ENCODE assay signal across 8 cellular contexts in the genomic region with DNA sequence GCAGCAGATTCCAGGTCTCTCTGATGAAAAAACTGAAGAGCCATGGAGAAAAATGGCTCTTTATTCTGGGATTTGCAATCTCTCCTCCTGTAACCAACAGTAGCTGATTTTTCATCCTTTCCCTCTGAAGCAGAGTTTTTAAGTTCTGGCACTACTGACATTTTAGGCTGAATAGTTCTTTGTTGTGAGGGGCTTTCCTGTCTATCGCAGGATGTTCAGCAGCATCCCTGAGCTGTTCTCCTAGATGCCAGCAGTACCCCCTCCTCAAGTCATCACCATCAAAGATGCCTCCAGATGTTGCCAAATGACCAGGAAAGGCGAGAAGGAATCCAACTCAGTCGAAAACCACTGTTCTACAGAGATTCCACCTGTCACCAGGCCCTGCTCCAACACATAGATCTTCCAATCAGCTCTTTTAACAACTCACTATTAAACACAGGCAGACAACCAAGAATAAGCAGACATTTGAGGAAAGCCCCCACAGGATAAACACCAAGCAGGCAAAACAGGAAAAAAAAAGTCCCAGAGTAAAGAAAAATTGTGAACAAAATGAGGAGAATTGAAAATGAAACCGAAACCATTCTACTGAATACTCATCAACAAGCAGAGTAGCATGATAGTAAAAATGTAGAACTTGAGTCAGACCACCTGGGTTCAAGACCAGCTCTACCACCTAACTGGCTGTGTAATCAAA.
DNase-seq lines count a peak whose midpoint lies in the region; ATAC-seq and TF ChIP-seq lines count a peak whose summit lies in the region.

No MANE protein-coding gene starts in this region.

- CTCF ChIA-PET in HCT116 (lab: Charles Lee), result interaction anchor here (0.7 to 2.6 kb wide), 3 partner anchors 61 to 394 kb away, joined by 3 to 20 read pairs (median 4); no protein-coding TSS in a partner anchor

- no peak for TF ChIP-seq CTCF in GM06990 (IDR thresholded peaks at IDR 0.05; ENCODE audit: insufficient read depth, low read length, poor library complexity, severe bottlenecking)
- no peak for TF ChIP-seq CTCF in HCT116 (IDR thresholded peaks at IDR 0.05 in 2 of 3, conservative IDR thresholded peaks at IDR 0.05 in 1 of 3; ENCODE audit: borderline replicate concordance in 1 of 3, insufficient read depth in 1 of 3, low read depth in 2 of 3, low read length in 2 of 3)
- no peak for TF ChIP-seq CTCF in fibroblast of villous mesenchyme (IDR thresholded peaks at IDR 0.05; ENCODE audit: insufficient read depth, low read depth, low read length)
- no peak for TF ChIP-seq CTCF in colonic mucosa (IDR thresholded peaks at IDR 0.05)

- peak overlapping the region; percentile 64 for H3K4me2 ChIP-seq in HCT116 (ENCODE audit: low read length)

- H3K9me3 ChIP-seq in HCT116 (ENCODE audit: control insufficient read depth in 1 of 2, insufficient read depth in 1 of 2, low read depth in 1 of 2, low read length in 2 of 2) (no peaks in the 10 kb centered on the region), subcutaneous abdominal adipose tissue (ENCODE audit: control insufficient read depth in 5 of 5, low read length in 5 of 5) (no peaks in the 10 kb centered on the region), colonic mucosa (no peaks in the 10 kb centered on the region)

- no peaks in the 10 kb centered on the region for H3K9me2 ChIP-seq in HCT116 (ENCODE audit: insufficient read depth)

- no peak overlapping the region for H2AFZ ChIP-seq in HCT116 (ENCODE audit: low read depth, low read length, poor library complexity, severe bottlenecking)

- H3K27me3 ChIP-seq in GM06990 (replicated peaks; ENCODE audit: control insufficient read depth, insufficient read depth, low read length), result no peaks in the 10 kb centered on the region
- no peaks in the 10 kb centered on the region for H3K27me3 ChIP-seq in HCT116 (ENCODE audit: insufficient read depth, low read length)
- no peaks in the 10 kb centered on the region for H3K27me3 ChIP-seq in subcutaneous abdominal adipose tissue (ENCODE audit: control insufficient read depth in 5 of 5, insufficient read depth in 4 of 5, low read length in 5 of 5)
- H3K27me3 ChIP-seq in colonic mucosa, result no peaks in the 10 kb centered on the region

- BruUV-seq in HCT116 (replicated peaks; lab: Mats Ljungman, UMichigan), result no TSS peak

- peaks cover 48% of the 10 kb centered on the region for H3K79me2 ChIP-seq in HCT116 (ENCODE audit: insufficient read depth, low read length)

- H4K20me1 ChIP-seq in HCT116 (ENCODE audit: insufficient read depth), result no peaks in the 10 kb centered on the region

- intact Hi-C loops in HCT116 (cut with micrococcal nuclease) (loop anchor here (2.0 to 10.0 kb wide), 5 partner anchors 123 to 619 kb away; no protein-coding TSS in a partner anchor), head of caudate nucleus (cut with DNase I) (no loop called here), colonic mucosa (cut with DNase I) (loop anchor here (2.0 kb wide), 1 partner anchor 435 kb away; no protein-coding TSS in a partner anchor)

- ATAC-seq in HCT116 (no peak), SK-N-SH treated with all-trans-retinoic acid at 6 μM for 48 hours (peak; percentile 35; the same call in 2 of the 3 replicates)

- peak overlapping the region; percentile 53 for H3K9ac ChIP-seq in HCT116 (ENCODE audit: low read length)
- H3K9ac ChIP-seq in subcutaneous abdominal adipose tissue (ENCODE audit: low read length in 5 of 5), result peak overlapping the region in 3 of 5 donors; percentile 9 to 47 (median 10)
- H3K9ac ChIP-seq in colonic mucosa (ENCODE audit: low read depth in 2 of 2, low read length in 2 of 2), result no peak overlapping the region

- RAD21 ChIA-PET in HCT116 (lab: Charles Lee; ENCODE audit: low non-redundant PET in 1 of 2, low total read pairs in 2 of 2, uncharacterized antibody in 2 of 2, unreplicated experiment in 2 of 2), result interaction anchor here in 1 of 2 experiments (0.7 kb wide), 1 partner anchor 616 kb away, joined by 3 read pairs; no protein-coding TSS in a partner anchor

- no peak for TF ChIP-seq RAD21 in HCT116 (IDR thresholded peaks at IDR 0.05; ENCODE audit: low read depth)

- H3K36me3 ChIP-seq in GM06990 (ENCODE audit: control insufficient read depth, insufficient read depth, low read length) (no peaks in the 10 kb centered on the region), HCT116 (ENCODE audit: control insufficient read depth in 1 of 2, insufficient read depth in 2 of 2, low read length in 2 of 2) (no peaks in the 10 kb centered on the region), subcutaneous abdominal adipose tissue (ENCODE audit: control insufficient read depth in 5 of 5, insufficient read depth in 5 of 5, low read length in 5 of 5) (no peaks in the 10 kb centered on the region), colonic mucosa (no peaks in the 10 kb centered on the region)

- H3K4me3 ChIP-seq in GM06990 (replicated peaks; ENCODE audit: low read depth, low read length) (no peak overlapping the region), HCT116 (replicated peaks in 1 of 2; ENCODE audit: low read depth in 1 of 2, low read length in 2 of 2) (peak overlapping the region; percentile 31 to 42), fibroblast of villous mesenchyme (ENCODE audit: low read depth, low read length) (peak overlapping the region; percentile 12), subcutaneous abdominal adipose tissue (ENCODE audit: low read depth in 1 of 5, low read length in 5 of 5) (peak overlapping the region in 3 of 5 donors; percentile 44 to 51 (median 44)), colonic mucosa (no peak overlapping the region)

- H3K4me1 ChIP-seq in HCT116 (ENCODE audit: control insufficient read depth in 1 of 2, insufficient read depth in 2 of 2, low read length in 2 of 2), result peaks cover 76 to 79% of the 10 kb centered on the region in 2 experiments
- H3K4me1 ChIP-seq in subcutaneous abdominal adipose tissue (ENCODE audit: control insufficient read depth in 5 of 5, insufficient read depth in 5 of 5, low read length in 5 of 5), result peaks cover 0 to 7% (median 3%) of the 10 kb centered on the region in 5 donors
- no peaks in the 10 kb centered on the region for H3K4me1 ChIP-seq in colonic mucosa

- H3K27ac ChIP-seq in HCT116 (ENCODE audit: low read depth, low read length) (peak overlapping the region; percentile 94), subcutaneous abdominal adipose tissue (ENCODE audit: low read depth, low read length) (no peak overlapping the region), colonic mucosa (no peak overlapping the region)

- TF ChIP-seq POLR2A in HCT116 (IDR thresholded peaks at IDR 0.05; ENCODE audit: borderline replicate concordance, extremely low read depth, insufficient read depth, insufficient read length), result no peak

- POLR2A ChIA-PET in HCT116 (lab: Charles Lee), result interaction anchor here (1.0 to 1.2 kb wide), 2 partner anchors 64 to 79 kb away, joined by 3 to 4 read pairs; no protein-coding TSS in a partner anchor

- DNase-seq in GM06990 (ENCODE audit: extremely low read depth, insufficient read length), result peak; percentile 8
- no peak for DNase-seq in HCT116 (ENCODE audit: low read depth, low spot score)
- peak; percentile 26 for DNase-seq in fibroblast of villous mesenchyme (ENCODE audit: low read depth)
- DNase-seq in NCI-H2171 (lab: John Stamatoyannopoulos, UW), result no peak
- DNase-seq in head of caudate nucleus, result no peak
- no peak for DNase-seq in colonic mucosa

TF ChIP-seq in HCT116, 20 proteins besides CTCF, POLR2A, EP300 and RAD21 (continues in another document):
- TF ChIP-seq, protein P1, sequence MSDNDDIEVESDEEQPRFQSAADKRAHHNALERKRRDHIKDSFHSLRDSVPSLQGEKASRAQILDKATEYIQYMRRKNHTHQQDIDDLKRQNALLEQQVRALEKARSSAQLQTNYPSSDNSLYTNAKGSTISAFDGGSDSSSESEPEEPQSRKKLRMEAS (IDR thresholded peaks at IDR 0.05), result no peak
- no peak for TF ChIP-seq YY1 (IDR thresholded peaks at IDR 0.05; ENCODE audit: extremely low read depth, insufficient replicate concordance, low read depth, low read length)
- no peak for TF ChIP-seq EZH2 (IDR thresholded peaks at IDR 0.05)
- 0 out of 2 replicates have a peak, but pooled peaks have one; percentile 10 for TF ChIP-seq FOSL1 (IDR thresholded peaks at IDR 0.05; ENCODE audit: low read depth)
- no peak for TF ChIP-seq JUND (IDR thresholded peaks at IDR 0.05)
- 0 out of 2 replicates have a peak, but pooled peaks have one; percentile 5 for TF ChIP-seq SP1 (IDR thresholded peaks at IDR 0.05; ENCODE audit: low read depth)
- no peak; the same call in 1 of the 2 replicates for TF ChIP-seq POLR2AphosphoS5 (IDR thresholded peaks at IDR 0.05; ENCODE audit: low read depth, low read length)
- no peak for TF ChIP-seq ZFX (IDR thresholded peaks at IDR 0.05)

TF ChIP-seq in SK-N-SH treated with all-trans-retinoic acid at 6 μM for 48 hours, 23 proteins besides CTCF, POLR2A, EP300 and RAD21:
- TF ChIP-seq SNAI2 (CRISPR knock-in tag; IDR thresholded peaks at IDR 0.05), result no peak

Comparison
In these comparisons a context has a peak if more than half of its experiments do, and no peak if none do; other contexts are left out.
1. DNase-seq: peak in GM06990 (single experiment) and fibroblast of villous mesenchyme (single experiment); none in HCT116 (single experiment), NCI-H2171 (single experiment), head of caudate nucleus (0 of 42) and colonic mucosa (single experiment).
2. H3K4me3 ChIP-seq: peak in HCT116 (2 of 2), fibroblast of villous mesenchyme (single experiment) and subcutaneous abdominal adipose tissue (3 of 5); none in GM06990 (single experiment) and colonic mucosa (single experiment).
3. H3K9ac ChIP-seq: peak in HCT116 (single experiment) and subcutaneous abdominal adipose tissue (3 of 5); none in colonic mucosa (0 of 2).